ENCODE assay signal across 23 cellular contexts in the genomic region with DNA sequence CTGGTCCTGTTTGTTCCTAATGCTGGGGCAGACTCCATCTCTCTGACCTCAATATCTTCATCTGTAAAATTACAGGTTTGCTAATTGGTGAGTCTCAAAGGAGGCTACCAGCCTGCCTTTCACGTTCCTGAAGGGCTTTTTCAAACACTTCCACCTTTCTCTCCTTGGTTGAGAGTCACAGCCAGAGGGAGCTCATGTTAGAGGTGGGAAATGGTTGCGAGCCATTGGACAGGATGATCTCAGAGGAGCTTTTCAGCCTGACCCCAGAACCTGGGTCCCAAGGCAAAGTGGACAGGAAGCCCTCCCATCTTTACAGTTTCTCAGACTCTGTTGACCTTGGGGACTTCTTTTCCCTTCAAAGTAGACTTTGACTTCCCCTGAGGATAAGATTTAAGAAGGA. TPM values are rescaled to one million over a fixed set of nuclear protein-coding genes. Genes with fewer than 3 reads are reported as not detected.
A peak's percentile ranks its signal among the peaks of the same experiment; 100 is the strongest.
DNase-seq lines count a peak whose midpoint lies in the region; ATAC-seq and TF ChIP-seq lines count a peak whose summit lies in the region.
"Had no signal": no experiment of that assay in that cellular context is flagged by ENCODE, and none has a peak within 500 bp of the region (broad histone marks: within the 10 kb centered on the region; RNA-seq: fewer than 3 reads in every experiment).

No MANE protein-coding gene starts in this region.

- no peak for TF ChIP-seq CTCF in GM10248 (IDR thresholded peaks at IDR 0.05; ENCODE audit: control extremely low read depth, extremely low read depth, low read depth, missing control alignments)

- CTCF ChIA-PET in GM10248 (lab: Yijun Ruan, JAX), result interaction anchor here (5.7 kb wide), 1 partner anchor 12 kb away, joined by 33 read pairs; no protein-coding TSS in a partner anchor

- no peak for ATAC-seq in GM21825 (IDR thresholded peaks at IDR 0.05; ENCODE audit: unreplicated experiment)
- ATAC-seq: heart left ventricle; naive thymus-derived CD8-positive, alpha-beta T cell; stimulated activated memory B cell treated with anti-CD40 and anti-IgM and Interleukin-4, amounts not matched to agents 10 μg/mL and 1 μg/mL and 100 μg/mL, for 72 hours had no signal

- in situ Hi-C loops in SK-MEL-5 (cut with HindIII; ENCODE audit: low pct_unique_long_range_greater_than_20kb, low sequenced_read_pairs), result no loop called here

- DNase-seq in NCI-H1092 treated with DMSO at 0.1 percent for 48 hours (lab: John Stamatoyannopoulos, UW), result peak; percentile 19
- no peak for DNase-seq in NCI-H1092 (lab: John Stamatoyannopoulos, UW)
- peak; percentile 11 for DNase-seq in GM10248 (ENCODE audit: extremely low spot score)
- peak; percentile 22 for DNase-seq in SK-MEL-5 (ENCODE audit: low read depth, low spot score)
- DNase-seq in iPS-NIHi11 (ENCODE audit: low spot score), result peak; percentile 41
- DNase-seq in activated CD4-positive, alpha-beta T cell treated with anti-CD3 and anti-CD28 coated beads for 4 hours, result no peak
- DNase-seq in cerebellar cortex (ENCODE audit: low spot score), result no peak
- DNase-seq: activated CD4-positive, alpha-beta memory T cell treated with anti-CD3 and anti-CD28 coated beads for 36 hours; activated CD8-positive, alpha-beta memory T cell treated with anti-CD3 and anti-CD28 coated beads, Interleukin-2, amount 50 U/mL, for 48 hours; activated naive CD8-positive, alpha-beta T cell treated with anti-CD3 and anti-CD28 coated beads, Interleukin-2, amount 10 ng/mL, durations not matched to agents 7 days and 5 days; Caco-2; effector CD4-positive, alpha-beta T cell; heart left ventricle; immature natural killer cell; KBM-7; left lung; naive thymus-derived CD8-positive, alpha-beta T cell; NCI-H1694; NCI-H748 treated with DMSO at 0.1 percent for 48 hours; OCI-M1; retina had no signal

- POLR2A ChIA-PET in GM10248 (lab: Yijun Ruan, JAX), result no interaction called here

RNA-seq across cellular contexts. Expression of gene NDUFAF5, which starts 37.6 kb away (rescaled TPM):
- 30.3 and 30.5 TPM in 2 replicates for total RNA-seq in SK-MEL-5 (2014; rRNA removed; shearing (Covaris generic))
- polyA plus RNA-seq in SK-MEL-5 (2015; cell fraction: cytosol; rRNA removed), result 13.8 and 18.7 TPM in 2 replicates
- polyA plus RNA-seq in SK-MEL-5 (2015; cell fraction: nucleus; rRNA removed), result 48.2 and 113 TPM in 2 replicates

RNA-seq across cellular contexts. Expression of gene ESF1, which starts 37.7 kb away (rescaled TPM):
- 22.8 and 24.9 TPM in 2 replicates for total RNA-seq in SK-MEL-5 (2014; rRNA removed; shearing (Covaris generic))
- polyA plus RNA-seq in SK-MEL-5 (2015; cell fraction: cytosol; rRNA removed), result 14.6 and 18.8 TPM in 2 replicates
- polyA plus RNA-seq in SK-MEL-5 (2015; cell fraction: nucleus; rRNA removed), result 35.0 and 37.5 TPM in 2 replicates

Comparison
In these comparisons a context has a peak if more than half of its experiments do, and no peak if none do; other contexts are left out.
1. DNase-seq: peak in NCI-H1092 treated with DMSO at 0.1 percent for 48 hours (single experiment), GM10248 (single experiment), SK-MEL-5 (single experiment) and iPS-NIHi11 (single experiment); none in NCI-H1092 (single experiment), activated CD4-positive, alpha-beta T cell treated with anti-CD3 and anti-CD28 coated beads for 4 hours (0 of 2) and cerebellar cortex (single experiment).